In the genomic region with DNA sequence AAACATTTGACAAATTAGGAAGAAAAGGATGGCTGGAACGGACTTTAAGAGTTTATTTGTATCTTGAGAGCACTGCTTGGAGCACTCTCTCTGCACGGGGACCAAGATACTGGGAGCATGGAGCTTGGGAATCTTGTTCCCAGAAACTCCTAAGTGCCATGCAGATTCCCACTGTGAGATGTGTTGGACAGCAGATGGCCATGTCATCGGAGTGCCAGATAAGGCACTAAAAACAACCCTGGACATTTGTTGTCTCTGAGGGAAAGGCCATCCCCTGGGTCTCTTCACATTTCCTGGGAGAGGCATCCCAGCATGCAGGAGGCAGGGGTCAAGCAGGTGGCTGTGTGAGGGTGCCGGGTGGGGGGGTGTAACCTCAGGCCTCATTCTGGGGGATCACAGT, we compare ENCODE assay signal across 20 cellular contexts. TPM values are rescaled to one million over a fixed set of nuclear protein-coding genes. Genes with fewer than 3 reads are reported as not detected.
A peak's percentile ranks its signal among the peaks of the same experiment; 100 is the strongest.
DNase-seq lines count a peak whose midpoint lies in the region; ATAC-seq and TF ChIP-seq lines count a peak whose summit lies in the region.
"Had no signal": no experiment of that assay in that cellular context is flagged by ENCODE, and none has a peak within 500 bp of the region (broad histone marks: within the 10 kb centered on the region; RNA-seq: fewer than 3 reads in every experiment).

No MANE protein-coding gene starts in this region.

- H3K27me3 ChIP-seq in fibroblast of lung (ENCODE audit: control insufficient read depth, insufficient read depth, low read length): no peaks in the 10 kb centered on the region
- H3K27me3 ChIP-seq: SJCRH30 had no signal

- H3K4me2 ChIP-seq in fibroblast of lung (ENCODE audit: extremely low read depth, insufficient read depth, low read length): peak overlapping the region; percentile 33
- H3K4me2 ChIP-seq: BLaER1 treated with 17β-estradiol and CSF1 and Interleukin-3, amounts not matched to agents 10 nM and 100 nM had no signal

- no peak overlapping the region for H3K4me3 ChIP-seq in fibroblast of lung (replicated peaks in 1 of 4; ENCODE audit: control extremely low read depth in 1 of 4, insufficient read depth in 1 of 4, low read depth in 3 of 4, low read length in 4 of 4)
- H3K4me3 ChIP-seq: BLaER1 treated with 17β-estradiol and CSF1 and Interleukin-3, amounts not matched to agents 10 nM and 100 nM; SJCRH30 had no signal

- ATAC-seq in GM18517 (IDR thresholded peaks at IDR 0.05; ENCODE audit: unreplicated experiment): no peak
- ATAC-seq in natural killer cell treated with Interleukin-12 subunit alpha and Interleukin-12 subunit beta and Interleukin-15 and Interleukin-18, amount 100 ng/mL, for 72 hours: no peak
- ATAC-seq: CD8-positive, alpha-beta T cell had no signal

- no peak overlapping the region for H2AFZ ChIP-seq in fibroblast of lung (ENCODE audit: low read length)

- H3K27ac Mint-ChIP-seq in neural crest cell (ENCODE audit: unreplicated experiment): no peak overlapping the region
- H3K27ac Mint-ChIP-seq in natural killer cell treated with Interleukin-12 subunit alpha and Interleukin-12 subunit beta and Interleukin-15 and Interleukin-18, amount 100 ng/mL, for 72 hours: no peak overlapping the region
- H3K27ac Mint-ChIP-seq: CD8-positive, alpha-beta T cell had no signal

- H3K36me3 Mint-ChIP-seq in neural crest cell (ENCODE audit: low read depth): no peaks in the 10 kb centered on the region
- no peaks in the 10 kb centered on the region for H3K36me3 Mint-ChIP-seq in natural killer cell treated with Interleukin-12 subunit alpha and Interleukin-12 subunit beta and Interleukin-15 and Interleukin-18, amount 100 ng/mL, for 72 hours
- H3K36me3 Mint-ChIP-seq: CD8-positive, alpha-beta T cell had no signal

- peaks cover 34% of the 10 kb centered on the region for H3K27me3 Mint-ChIP-seq in neural crest cell (ENCODE audit: low read depth)
- peaks cover 40 to 44% of the 10 kb centered on the region in 2 donors for H3K27me3 Mint-ChIP-seq in natural killer cell treated with Interleukin-12 subunit alpha and Interleukin-12 subunit beta and Interleukin-15 and Interleukin-18, amount 100 ng/mL, for 72 hours

- H3K79me2 ChIP-seq in fibroblast of lung (ENCODE audit: control insufficient read depth, insufficient read depth, low read length): peaks cover 39% of the 10 kb centered on the region

- H3K36me3 ChIP-seq in fibroblast of lung (ENCODE audit: control insufficient read depth, insufficient read depth, low read length): no peaks in the 10 kb centered on the region
- H3K36me3 ChIP-seq: BLaER1 treated with 17β-estradiol and CSF1 and Interleukin-3, amounts not matched to agents 10 nM and 100 nM; SJCRH30 had no signal

- H3K9me3 ChIP-seq in fibroblast of lung (ENCODE audit: control insufficient read depth, insufficient read depth, low read depth, low read length): no peaks in the 10 kb centered on the region
- H3K9me3 ChIP-seq: SJCRH30 had no signal

- no peak overlapping the region for H3K9ac ChIP-seq in fibroblast of lung (ENCODE audit: insufficient read depth, low read length)
- H3K9ac ChIP-seq: BLaER1 treated with 17β-estradiol and CSF1 and Interleukin-3, amounts not matched to agents 10 nM and 100 nM had no signal

- DNase-seq in EH (ENCODE audit: low read depth): peak; percentile 12
- DNase-seq in NCI-H146 (lab: John Stamatoyannopoulos, UW): peak; percentile 56
- no peak for DNase-seq in fibroblast of lung (ENCODE audit: low read depth in 2 of 2)
- no peak for DNase-seq in neural crest cell (ENCODE audit: low read depth, low spot score)
- DNase-seq in natural killer cell treated with Interleukin-12 subunit alpha and Interleukin-12 subunit beta and Interleukin-15 and Interleukin-18, amount 100 ng/mL, for 72 hours (ENCODE audit: low spot score): no peak
- no peak for DNase-seq in T-helper 9 cell
- no peak for DNase-seq in putamen (ENCODE audit: low spot score)
- DNase-seq: CD8-positive, alpha-beta T cell; DND-41; KBM-7; NCI-H1092 treated with DMSO at 0.1 percent for 48 hours; NCI-H1436 treated with DMSO at 0.1 percent for 48 hours; NCI-H2029 treated with DMSO at 0.1 percent for 48 hours; NCI-H2171 treated with DMSO at 0.1 percent for 48 hours; NCI-H526; OCI-M1 had no signal

- TF ChIP-seq CTCF in fibroblast of lung (conservative IDR thresholded peaks at IDR 0.05 in 1 of 2, IDR thresholded peaks at IDR 0.05 in 1 of 2; ENCODE audit: low read depth in 1 of 2, low read length in 2 of 2) (no peak), neural crest cell (conservative IDR thresholded peaks at IDR 0.05) (no peak)

- H3K9me3 Mint-ChIP-seq in neural crest cell: no peaks in the 10 kb centered on the region
- no peaks in the 10 kb centered on the region for H3K9me3 Mint-ChIP-seq in natural killer cell treated with Interleukin-12 subunit alpha and Interleukin-12 subunit beta and Interleukin-15 and Interleukin-18, amount 100 ng/mL, for 72 hours
- H3K9me3 Mint-ChIP-seq: CD8-positive, alpha-beta T cell had no signal

- H4K20me1 ChIP-seq in fibroblast of lung (ENCODE audit: control insufficient read depth, extremely low read depth, insufficient read depth, low read length): no peaks in the 10 kb centered on the region
- H4K20me1 ChIP-seq: BLaER1 treated with 17β-estradiol and CSF1 and Interleukin-3, amounts not matched to agents 10 nM and 100 nM had no signal

- peaks cover 28% of the 10 kb centered on the region for H3K4me1 Mint-ChIP-seq in neural crest cell
- H3K4me1 Mint-ChIP-seq in natural killer cell treated with Interleukin-12 subunit alpha and Interleukin-12 subunit beta and Interleukin-15 and Interleukin-18, amount 100 ng/mL, for 72 hours (ENCODE audit: low read depth in 2 of 2): no peaks in the 10 kb centered on the region

- peaks cover 35% of the 10 kb centered on the region for H3K4me1 ChIP-seq in fibroblast of lung (ENCODE audit: control insufficient read depth, extremely low read depth, insufficient read depth, low read length)
- H3K4me1 ChIP-seq: SJCRH30 had no signal

- H3K27ac ChIP-seq in fibroblast of lung (ENCODE audit: insufficient read depth, low read length): no peak overlapping the region
- H3K27ac ChIP-seq: BLaER1 treated with 17β-estradiol and CSF1 and Interleukin-3, amounts not matched to agents 10 nM and 100 nM; SJCRH30 had no signal

- peak overlapping the region; percentile 56 for H3K4me3 Mint-ChIP-seq in neural crest cell
- no peak overlapping the region for H3K4me3 Mint-ChIP-seq in natural killer cell treated with Interleukin-12 subunit alpha and Interleukin-12 subunit beta and Interleukin-15 and Interleukin-18, amount 100 ng/mL, for 72 hours
- H3K4me3 Mint-ChIP-seq: CD8-positive, alpha-beta T cell had no signal

RNA-seq across cellular contexts. Expression of a gene that starts 2.9 kb away (rescaled TPM):
- total RNA-seq in fibroblast of lung: 0.26 and 2.8 TPM in 2 replicates
- 1.8 and 6.1 TPM in 2 replicates for polyA plus RNA-seq in fibroblast of lung
- 5.2 and 11.3 TPM in 2 replicates for polyA plus RNA-seq in fibroblast of lung (2012)
- polyA minus RNA-seq in fibroblast of lung (ENCODE audit: low replicate concordance): 8.4 and 14.2 TPM in 2 replicates
- 0.64 and 0.82 TPM in 2 replicates for total RNA-seq in neural crest cell
- not detected for total RNA-seq in natural killer cell treated with Interleukin-12 subunit alpha and Interleukin-12 subunit beta and Interleukin-15 and Interleukin-18, amount 100 ng/mL, for 72 hours
- total RNA-seq: CD8-positive, alpha-beta T cell; H4 had no signal

Comparison
In these comparisons a context has a peak if more than half of its experiments do, and no peak if none do; other contexts are left out.
1. DNase-seq: peak in EH (single experiment) and NCI-H146 (single experiment); none in fibroblast of lung (0 of 2), neural crest cell (single experiment), natural killer cell treated with Interleukin-12 subunit alpha and Interleukin-12 subunit beta and Interleukin-15 and Interleukin-18, amount 100 ng/mL, for 72 hours (single experiment), T-helper 9 cell (single experiment) and putamen (single experiment).